Comparison of ENCODE assay signal across 23 cellular contexts in genomic region chr20:32612831-32613595, GRCh38.
"Had no signal": no experiment of that assay in that cellular context is flagged by ENCODE, and none has a peak within 500 bp of the region (broad histone marks: within the 10 kb centered on the region; RNA-seq: fewer than 3 reads in every experiment).

No MANE protein-coding gene starts in this region.

- H3K9me3 ChIP-seq: mucosa of descending colon, prostate gland, right atrium auricular region, sigmoid colon, stomach, thyroid gland had no signal

- H3K27ac Mint-ChIP-seq: memory B cell; mesothelial cell of epicardium; naive B cell; stimulated activated effector memory CD8-positive, alpha-beta T cell treated with anti-CD3 and anti-CD28 coated beads, Interleukin-12 subunit alpha, Interleukin-12 subunit beta, amount 100 ng/mL, for 72 hours had no signal

- H3K4me1 ChIP-seq: prostate gland, right atrium auricular region, sigmoid colon, stomach, thyroid gland had no signal

- ATAC-seq: left lobe of liver; mucosa of descending colon; natural killer cell treated with Interleukin-12 subunit alpha and Interleukin-12 subunit beta and Interleukin-15 and Interleukin-18, amount 100 ng/mL, for 72 hours; stimulated activated effector memory CD8-positive, alpha-beta T cell treated with anti-CD3 and anti-CD28 coated beads, Interleukin-12 subunit alpha, Interleukin-12 subunit beta, amount 100 ng/mL, for 72 hours had no signal

- H3K27ac ChIP-seq: prostate gland, right atrium auricular region, sigmoid colon, stomach, thyroid gland had no signal

- H3K36me3 ChIP-seq: prostate gland, right atrium auricular region, sigmoid colon, stomach, thyroid gland had no signal

- H3K9me3 Mint-ChIP-seq: mesothelial cell of epicardium; stimulated activated effector memory CD8-positive, alpha-beta T cell treated with anti-CD3 and anti-CD28 coated beads, Interleukin-12 subunit alpha, Interleukin-12 subunit beta, amount 100 ng/mL, for 72 hours had no signal

- H3K36me3 Mint-ChIP-seq: mesothelial cell of epicardium; naive B cell; natural killer cell treated with Interleukin-12 subunit alpha and Interleukin-12 subunit beta and Interleukin-15 and Interleukin-18, amount 100 ng/mL, for 72 hours; stimulated activated effector memory CD8-positive, alpha-beta T cell treated with anti-CD3 and anti-CD28 coated beads, Interleukin-12 subunit alpha, Interleukin-12 subunit beta, amount 100 ng/mL, for 72 hours had no signal

- H3K4me3 ChIP-seq: lung, mucosa of descending colon, prostate gland, right atrium auricular region, sigmoid colon, stomach, thyroid gland had no signal

- H3K4me3 Mint-ChIP-seq: memory B cell; mesothelial cell of epicardium; natural killer cell treated with Interleukin-12 subunit alpha and Interleukin-12 subunit beta and Interleukin-15 and Interleukin-18, amount 100 ng/mL, for 72 hours; neural crest cell; stimulated activated effector memory CD8-positive, alpha-beta T cell treated with anti-CD3 and anti-CD28 coated beads, Interleukin-12 subunit alpha, Interleukin-12 subunit beta, amount 100 ng/mL, for 72 hours had no signal

- DNase-seq: cortex of kidney; effector CD4-positive, alpha-beta T cell; head of caudate nucleus; kidney; mucosa of descending colon; naive B cell; nucleus accumbens; sigmoid colon; stimulated activated CD4-positive, alpha-beta T cell treated with anti-CD3 and anti-CD28 coated beads, Interleukin-2, amount 100 ng/mL, for 24 hours; stimulated activated CD4-positive, alpha-beta T cell treated with anti-CD3 and anti-CD28 coated beads, Interleukin-4, amount 100 ng/mL, for 24 hours; stimulated activated naive CD4-positive, alpha-beta T cell treated with Interleukin-2 at 50 U/mL for 16 hours; stomach; thyroid gland; trophoblast cell had no signal

- H3K27me3 ChIP-seq: right atrium auricular region, thyroid gland had no signal
